In genomic region chr6:28080631-28081485, GRCh38 we compare ENCODE assay signal across 1 cellular context.
A peak's percentile ranks its signal among the peaks of the same experiment; 100 is the strongest.
TF ChIP-seq lines count a peak whose summit lies in the region.

No MANE protein-coding gene starts in this region.

TF ChIP-seq in HepG2, 621 proteins besides CTCF, POLR2A, EP300 and RAD21 (continued from another document and continues in another):
- peak; percentile 96 to 97 for TF ChIP-seq HMGXB4 (CRISPR knock-in tag; IDR thresholded peaks at IDR 0.05; ENCODE audit: borderline replicate concordance in 1 of 2, low read depth in 1 of 2)
- TF ChIP-seq ZHX2 (IDR thresholded peaks at IDR 0.05; ENCODE audit: low read depth): peak; percentile 97
- TF ChIP-seq ZHX2 (CRISPR knock-in tag; IDR thresholded peaks at IDR 0.05; ENCODE audit: borderline replicate concordance): peak; percentile 90; the same call in 1 of the 2 replicates
- TF ChIP-seq NCOA5 (CRISPR knock-in tag; IDR thresholded peaks at IDR 0.05): 0 out of 2 replicates have a peak, but pooled peaks have one; percentile 45
- peak; percentile 96 for TF ChIP-seq CCAR2 (optimal IDR thresholded peaks at IDR 0.05; ENCODE audit: low read depth, low read length)
- TF ChIP-seq ZFX (CRISPR knock-in tag; IDR thresholded peaks at IDR 0.05; ENCODE audit: low read depth): peak; percentile 71; the same call in 1 of the 2 replicates
- TF ChIP-seq HOXA9 (CRISPR knock-in tag; IDR thresholded peaks at IDR 0.05; ENCODE audit: borderline replicate concordance): no peak
- no peak for TF ChIP-seq USF2 (IDR thresholded peaks at IDR 0.05; ENCODE audit: low read depth, low read length)
- TF ChIP-seq USF2 (CRISPR knock-in tag; IDR thresholded peaks at IDR 0.05; ENCODE audit: borderline replicate concordance): no peak
- no peak for TF ChIP-seq CERS6 (CRISPR knock-in tag; IDR thresholded peaks at IDR 0.05)
- no peak for TF ChIP-seq ZNF138 (CRISPR knock-in tag; IDR thresholded peaks at IDR 0.05; ENCODE audit: low read depth)
- TF ChIP-seq MTERF4 (CRISPR knock-in tag; IDR thresholded peaks at IDR 0.05): no peak
- TF ChIP-seq ZNF7 (CRISPR knock-in tag; IDR thresholded peaks at IDR 0.05): no peak
- peak; percentile 82 for TF ChIP-seq SKIL (CRISPR knock-in tag; IDR thresholded peaks at IDR 0.05; ENCODE audit: borderline replicate concordance)
- TF ChIP-seq SRSF1 (optimal IDR thresholded peaks at IDR 0.05; ENCODE audit: low read depth, low read length): peak; percentile 92
- TF ChIP-seq MYC (CRISPR knock-in tag; IDR thresholded peaks at IDR 0.05; ENCODE audit: borderline replicate concordance): peak; percentile 83
- peak; percentile 90; the same call in 1 of the 2 replicates for TF ChIP-seq ZNF556 (CRISPR knock-in tag; IDR thresholded peaks at IDR 0.05; ENCODE audit: borderline replicate concordance)
- TF ChIP-seq NFE2L1 (CRISPR knock-in tag; IDR thresholded peaks at IDR 0.05; ENCODE audit: borderline replicate concordance): no peak
- TF ChIP-seq ETV6 (CRISPR knock-in tag; conservative IDR thresholded peaks at IDR 0.05): 0 out of 2 replicates have a peak, but pooled peaks have one; percentile 48
- peak; percentile 97 for TF ChIP-seq ATF1 (CRISPR knock-in tag; IDR thresholded peaks at IDR 0.05)
- no peak; the same call in 1 of the 2 replicates for TF ChIP-seq ZNF3 (CRISPR knock-in tag; IDR thresholded peaks at IDR 0.05)
- TF ChIP-seq ESRRA (CRISPR knock-in tag; IDR thresholded peaks at IDR 0.05; ENCODE audit: low read depth): peak; percentile 63; the same call in 1 of the 2 replicates
- TF ChIP-seq HDAC6 (IDR thresholded peaks at IDR 0.05; ENCODE audit: low read depth, low read length): no peak
- TF ChIP-seq ZKSCAN8 (CRISPR knock-in tag; IDR thresholded peaks at IDR 0.05; ENCODE audit: borderline replicate concordance): peak; percentile 82
- TF ChIP-seq TP53 (CRISPR knock-in tag; conservative IDR thresholded peaks at IDR 0.05): 0 out of 2 replicates have a peak, but pooled peaks have one; percentile 9
- TF ChIP-seq ZNF629 (CRISPR knock-in tag; conservative IDR thresholded peaks at IDR 0.05): peak; percentile 70; the same call in 1 of the 2 replicates
- TF ChIP-seq ZNF562 (CRISPR knock-in tag; IDR thresholded peaks at IDR 0.05; ENCODE audit: borderline replicate concordance): no peak
- TF ChIP-seq JUNB (CRISPR knock-in tag; IDR thresholded peaks at IDR 0.05; ENCODE audit: borderline replicate concordance): no peak
- TF ChIP-seq CC2D1A (CRISPR knock-in tag; IDR thresholded peaks at IDR 0.05): peak; percentile 75; the same call in 1 of the 2 replicates
- peak; percentile 96; the same call in 1 of the 2 replicates for TF ChIP-seq ZNF747 (CRISPR knock-in tag; IDR thresholded peaks at IDR 0.05; ENCODE audit: borderline replicate concordance)
- peak; percentile 42; the same call in 1 of the 2 replicates for TF ChIP-seq ZNF770 (CRISPR knock-in tag; IDR thresholded peaks at IDR 0.05)
- peak; percentile 99 for TF ChIP-seq CBX1 (IDR thresholded peaks at IDR 0.05; ENCODE audit: low read depth)
- peak; percentile 57; the same call in 1 of the 2 replicates for TF ChIP-seq KLF11 (CRISPR knock-in tag; IDR thresholded peaks at IDR 0.05)
- TF ChIP-seq SRF (IDR thresholded peaks at IDR 0.05; ENCODE audit: low read depth, low read length): peak; percentile 89
- no peak for TF ChIP-seq TCF12 (IDR thresholded peaks at IDR 0.05)
- no peak for TF ChIP-seq TCF12 (CRISPR knock-in tag; IDR thresholded peaks at IDR 0.05)
- peak; percentile 88 for TF ChIP-seq MAX (IDR thresholded peaks at IDR 0.05)
- TF ChIP-seq ZNF574 (CRISPR knock-in tag; IDR thresholded peaks at IDR 0.05): peak; percentile 99
- TF ChIP-seq SRSF4 (IDR thresholded peaks at IDR 0.05; ENCODE audit: low read depth, low read length, poor library complexity, severe bottlenecking): no peak
- TF ChIP-seq HHEX (CRISPR knock-in tag; IDR thresholded peaks at IDR 0.05): no peak; the same call in 1 of the 2 replicates
- peak; percentile 96 for TF ChIP-seq ZMYM4 (CRISPR knock-in tag; IDR thresholded peaks at IDR 0.05)
- TF ChIP-seq ZFAT (CRISPR knock-in tag; conservative IDR thresholded peaks at IDR 0.05): peak; percentile 94
- TF ChIP-seq PAWR (CRISPR knock-in tag; IDR thresholded peaks at IDR 0.05; ENCODE audit: borderline replicate concordance): no peak
- TF ChIP-seq ZMAT3 (CRISPR knock-in tag; conservative IDR thresholded peaks at IDR 0.05): peak; percentile 94
